In genomic region chr16:82301108-82301755, GRCh38 we compare ENCODE assay signal across 19 cellular contexts.
"Had no signal": no experiment of that assay in that cellular context is flagged by ENCODE, and none has a peak within 500 bp of the region (broad histone marks: within the 10 kb centered on the region; RNA-seq: fewer than 3 reads in every experiment).

No MANE protein-coding gene starts in this region.

- H3K4me1 ChIP-seq: adrenal gland, breast epithelium, suprapubic skin, transverse colon had no signal

- H3K4me3 Mint-ChIP-seq: activated CD8-positive, alpha-beta memory T cell treated with anti-CD3 and anti-CD28 coated beads, Interleukin-2, amount 10 ng/mL, durations not matched to agents 7 days and 5 days; activated naive CD4-positive, alpha-beta T cell treated with anti-CD3 and anti-CD28 coated beads, Interleukin-2, amount 10 ng/mL, durations not matched to agents 7 days and 5 days; immature natural killer cell; nephron progenitor cell had no signal

- H3K36me3 Mint-ChIP-seq: activated CD8-positive, alpha-beta memory T cell treated with anti-CD3 and anti-CD28 coated beads, Interleukin-2, amount 10 ng/mL, durations not matched to agents 7 days and 5 days; activated naive CD4-positive, alpha-beta T cell treated with anti-CD3 and anti-CD28 coated beads, Interleukin-2, amount 10 ng/mL, durations not matched to agents 7 days and 5 days; immature natural killer cell had no signal

- H3K4me1 Mint-ChIP-seq: activated CD8-positive, alpha-beta memory T cell treated with anti-CD3 and anti-CD28 coated beads, Interleukin-2, amount 10 ng/mL, durations not matched to agents 7 days and 5 days; activated naive CD4-positive, alpha-beta T cell treated with anti-CD3 and anti-CD28 coated beads, Interleukin-2, amount 10 ng/mL, durations not matched to agents 7 days and 5 days; immature natural killer cell; nephron progenitor cell had no signal

- H3K27me3 ChIP-seq: adrenal gland, breast epithelium, suprapubic skin, transverse colon had no signal

- H3K27ac Mint-ChIP-seq: activated CD8-positive, alpha-beta memory T cell treated with anti-CD3 and anti-CD28 coated beads, Interleukin-2, amount 10 ng/mL, durations not matched to agents 7 days and 5 days; activated naive CD4-positive, alpha-beta T cell treated with anti-CD3 and anti-CD28 coated beads, Interleukin-2, amount 10 ng/mL, durations not matched to agents 7 days and 5 days; immature natural killer cell; nephron progenitor cell had no signal

- H3K27me3 Mint-ChIP-seq: activated CD8-positive, alpha-beta memory T cell treated with anti-CD3 and anti-CD28 coated beads, Interleukin-2, amount 10 ng/mL, durations not matched to agents 7 days and 5 days; activated naive CD4-positive, alpha-beta T cell treated with anti-CD3 and anti-CD28 coated beads, Interleukin-2, amount 10 ng/mL, durations not matched to agents 7 days and 5 days had no signal

- H3K27ac ChIP-seq: adrenal gland, breast epithelium, suprapubic skin, transverse colon, WERI-Rb-1 had no signal

- H3K9me3 ChIP-seq: adrenal gland, breast epithelium, suprapubic skin, transverse colon had no signal

- H3K9me3 Mint-ChIP-seq: activated naive CD4-positive, alpha-beta T cell treated with anti-CD3 and anti-CD28 coated beads, Interleukin-2, amount 10 ng/mL, durations not matched to agents 7 days and 5 days; immature natural killer cell had no signal

- H3K4me3 ChIP-seq: adrenal gland, breast epithelium, suprapubic skin, transverse colon had no signal

- ATAC-seq: activated CD8-positive, alpha-beta memory T cell treated with anti-CD3 and anti-CD28 coated beads, Interleukin-2, amount 10 ng/mL, durations not matched to agents 7 days and 5 days had no signal

- DNase-seq: activated CD4-positive, alpha-beta T cell treated with anti-CD3 and anti-CD28 coated beads for 1 hour; activated CD4-positive, alpha-beta T cell treated with anti-CD3 and anti-CD28 coated beads, Interleukin-2, amount 50 U/mL, for 48 hours; activated CD8-positive, alpha-beta memory T cell treated with anti-CD3 and anti-CD28 coated beads, Interleukin-2, amount 10 ng/mL, durations not matched to agents 7 days and 5 days; activated naive CD4-positive, alpha-beta T cell treated with anti-CD3 and anti-CD28 coated beads, Interleukin-2, amount 10 ng/mL, durations not matched to agents 7 days and 5 days; adrenal gland; cerebellar nuclear complex; cortex of kidney; immature natural killer cell; kidney glomerular epithelial cell; nephron progenitor cell; nucleus accumbens; stimulated activated CD4-positive, alpha-beta T cell treated with anti-CD3 and anti-CD28 coated beads, Interleukin-12 subunit alpha, Interleukin-12 subunit beta, amount 100 ng/mL, for 4 hours; stimulated activated CD4-positive, alpha-beta T cell treated with anti-CD3 and anti-CD28 coated beads, Interleukin-1b, Interleukin-23, amount 100 ng/mL, for 48 hours; stimulated activated CD8-positive, alpha-beta memory T cell treated with anti-CD3 and anti-CD28 coated beads, Interleukin-4, amount 100 ng/mL, for 48 hours; stimulated activated naive CD4-positive, alpha-beta T cell treated with Interleukin-2 at 50 U/mL for 16 hours; transverse colon; WERI-Rb-1 had no signal
